7 cellular contexts compared by ENCODE assay signal in genomic region chr16:79260890-79261289, GRCh38.
DNase-seq lines count a peak whose midpoint lies in the region; ATAC-seq lines count a peak whose summit lies in the region.
"Not testable (repeated sequence)": the region's sequence is repeated elsewhere in the genome, so short reads cannot be mapped to it uniquely, and the experiment has no call there.

No MANE protein-coding gene starts in this region.

- CTCF ChIA-PET in activated CD4-positive, alpha-beta T cell treated with anti-CD3 and anti-CD28 coated beads for 36 hours (lab: Charles Lee), result interaction anchor here (0.6 kb wide), 1 partner anchor 53 kb away, joined by 3 read pairs; no protein-coding TSS in a partner anchor
- CTCF ChIA-PET in activated CD4-positive, alpha-beta memory T cell treated with anti-CD3 and anti-CD28 coated beads for 36 hours (lab: Charles Lee), result interaction anchor here (0.7 to 1.7 kb wide), 11 partner anchors 19 to 603 kb away, joined by 3 to 6 read pairs (median 3); no protein-coding TSS in a partner anchor

- H3K9me3 ChIP-seq in CD4-positive, CD25-positive, alpha-beta regulatory T cell (ENCODE audit: control insufficient read depth in 2 of 2, low read length in 2 of 2); mesenchymal stem cell (ENCODE audit: control insufficient read depth, low read length): not testable (repeated sequence)

- not testable (repeated sequence) for H2BK5ac ChIP-seq in mesenchymal stem cell (ENCODE audit: low read depth, low read length, poor library complexity, severe bottlenecking)

- H2BK120ac ChIP-seq in mesenchymal stem cell (ENCODE audit: low read depth, low read length), result not testable (repeated sequence)

- H3K9me3 Mint-ChIP-seq in CD4-positive, CD25-positive, alpha-beta regulatory T cell; activated CD4-positive, alpha-beta T cell treated with anti-CD3 and anti-CD28 coated beads for 36 hours (ENCODE audit: low read depth); activated CD4-positive, alpha-beta memory T cell treated with anti-CD3 and anti-CD28 coated beads for 36 hours; dendritic cell treated with granulocyte-macrophage colony-stimulating factor and Interleukin-4, amounts not matched to agents 40 ng/mL and 50 ng/mL, for 4 days; immature natural killer cell; stimulated activated effector memory CD8-positive, alpha-beta T cell treated with anti-CD3 and anti-CD28 coated beads, Interleukin-12 subunit alpha, Interleukin-12 subunit beta, amount 100 ng/mL, for 72 hours: not testable (repeated sequence)

- not testable (repeated sequence) for H3K14ac ChIP-seq in mesenchymal stem cell (ENCODE audit: low read length in 2 of 2)

- H3K27me3 ChIP-seq in CD4-positive, CD25-positive, alpha-beta regulatory T cell (ENCODE audit: control insufficient read depth, insufficient read depth, low read length); mesenchymal stem cell (ENCODE audit: control insufficient read depth in 1 of 2, insufficient read depth in 1 of 2, low read length in 2 of 2): not testable (repeated sequence)

- H4K91ac ChIP-seq in mesenchymal stem cell (ENCODE audit: low read length), result not testable (repeated sequence)

- H3K4me1 Mint-ChIP-seq in CD4-positive, CD25-positive, alpha-beta regulatory T cell, result peaks cover 0 to 12% (median 8%) of the 10 kb centered on the region in 4 donors
- H3K4me1 Mint-ChIP-seq in activated CD4-positive, alpha-beta T cell treated with anti-CD3 and anti-CD28 coated beads for 36 hours, result peaks cover 28% of the 10 kb centered on the region
- peaks cover 47% of the 10 kb centered on the region for H3K4me1 Mint-ChIP-seq in activated CD4-positive, alpha-beta memory T cell treated with anti-CD3 and anti-CD28 coated beads for 36 hours (ENCODE audit: low read depth)
- peaks cover 62% of the 10 kb centered on the region for H3K4me1 Mint-ChIP-seq in dendritic cell treated with granulocyte-macrophage colony-stimulating factor and Interleukin-4, amounts not matched to agents 40 ng/mL and 50 ng/mL, for 4 days (ENCODE audit: low read depth)
- peaks cover 17 to 26% of the 10 kb centered on the region in 2 donors for H3K4me1 Mint-ChIP-seq in immature natural killer cell
- H3K4me1 Mint-ChIP-seq in stimulated activated effector memory CD8-positive, alpha-beta T cell treated with anti-CD3 and anti-CD28 coated beads, Interleukin-12 subunit alpha, Interleukin-12 subunit beta, amount 100 ng/mL, for 72 hours, result peaks cover 65% of the 10 kb centered on the region

- ATAC-seq in CD4-positive, CD25-positive, alpha-beta regulatory T cell (ENCODE audit: low read depth in 2 of 2); activated CD4-positive, alpha-beta T cell treated with anti-CD3 and anti-CD28 coated beads for 36 hours; stimulated activated effector memory CD8-positive, alpha-beta T cell treated with anti-CD3 and anti-CD28 coated beads, Interleukin-12 subunit alpha, Interleukin-12 subunit beta, amount 100 ng/mL, for 72 hours: not testable (repeated sequence)

- not testable (repeated sequence) for H4K8ac ChIP-seq in mesenchymal stem cell (ENCODE audit: low read length)

- not testable (repeated sequence) for H3K27me3 Mint-ChIP-seq in CD4-positive, CD25-positive, alpha-beta regulatory T cell; activated CD4-positive, alpha-beta memory T cell treated with anti-CD3 and anti-CD28 coated beads for 36 hours; immature natural killer cell (ENCODE audit: low read depth in 3 of 3)
- H3K27me3 Mint-ChIP-seq in activated CD4-positive, alpha-beta T cell treated with anti-CD3 and anti-CD28 coated beads for 36 hours, result peaks cover 23% of the 10 kb centered on the region
- H3K27me3 Mint-ChIP-seq in dendritic cell treated with granulocyte-macrophage colony-stimulating factor and Interleukin-4, amounts not matched to agents 40 ng/mL and 50 ng/mL, for 4 days, result peaks cover 19% of the 10 kb centered on the region

- POLR2A ChIA-PET in activated CD4-positive, alpha-beta T cell treated with anti-CD3 and anti-CD28 coated beads for 36 hours (lab: Charles Lee); activated CD4-positive, alpha-beta memory T cell treated with anti-CD3 and anti-CD28 coated beads for 36 hours (lab: Charles Lee): not testable (repeated sequence)

- H3K9ac ChIP-seq in mesenchymal stem cell (ENCODE audit: low read length), result not testable (repeated sequence)

- intact Hi-C loops in activated CD4-positive, alpha-beta T cell treated with anti-CD3 and anti-CD28 coated beads for 36 hours (cut with DNase I, micrococcal nuclease), result loop anchor here (5.0 to 10.0 kb wide), 3 partner anchors 104 to 556 kb away; no protein-coding TSS in a partner anchor
- intact Hi-C loops in activated CD4-positive, alpha-beta memory T cell treated with anti-CD3 and anti-CD28 coated beads for 36 hours (cut with micrococcal nuclease), result not testable (repeated sequence)
- intact Hi-C loops in dendritic cell treated with granulocyte-macrophage colony-stimulating factor and Interleukin-4, amounts not matched to agents 40 ng/mL and 50 ng/mL, for 4 days (cut with micrococcal nuclease), result loop anchor here (5.0 to 10.0 kb wide), 2 partner anchors 66 to 154 kb away; no protein-coding TSS in a partner anchor

- H3K27ac ChIP-seq in CD4-positive, CD25-positive, alpha-beta regulatory T cell (ENCODE audit: insufficient read depth, low read length, poor library complexity, severe bottlenecking); mesenchymal stem cell (ENCODE audit: low read length, poor library complexity, severe bottlenecking): not testable (repeated sequence)

- not testable (repeated sequence) for H3K23ac ChIP-seq in mesenchymal stem cell (ENCODE audit: low read length in 2 of 2)

- not testable (repeated sequence) for H3K4ac ChIP-seq in mesenchymal stem cell (ENCODE audit: low read depth in 1 of 2, low read length in 2 of 2)

- H3K4me3 ChIP-seq in CD4-positive, CD25-positive, alpha-beta regulatory T cell (ENCODE audit: low read depth, low read length); mesenchymal stem cell (ENCODE audit: insufficient read depth in 1 of 2, low read depth in 1 of 2, low read length in 2 of 2): not testable (repeated sequence)

- H3K36me3 ChIP-seq in CD4-positive, CD25-positive, alpha-beta regulatory T cell (ENCODE audit: control insufficient read depth, insufficient read depth, low read length); mesenchymal stem cell (ENCODE audit: control insufficient read depth in 1 of 2, insufficient read depth in 2 of 2, low read depth in 1 of 2, low read length in 2 of 2): not testable (repeated sequence)

- not testable (repeated sequence) for H2BK12ac ChIP-seq in mesenchymal stem cell (ENCODE audit: low read length in 2 of 2)

- peak overlapping the region in 2 of 3 donors; percentile 7 to 17 for H3K27ac Mint-ChIP-seq in CD4-positive, CD25-positive, alpha-beta regulatory T cell
- H3K27ac Mint-ChIP-seq in activated CD4-positive, alpha-beta T cell treated with anti-CD3 and anti-CD28 coated beads for 36 hours, result peak overlapping the region; percentile 21
- H3K27ac Mint-ChIP-seq in activated CD4-positive, alpha-beta memory T cell treated with anti-CD3 and anti-CD28 coated beads for 36 hours, result peak overlapping the region; percentile 57
- peak overlapping the region; percentile 56 for H3K27ac Mint-ChIP-seq in dendritic cell treated with granulocyte-macrophage colony-stimulating factor and Interleukin-4, amounts not matched to agents 40 ng/mL and 50 ng/mL, for 4 days
- H3K27ac Mint-ChIP-seq in immature natural killer cell, result peak overlapping the region in 4 of 6 donors; percentile 33 to 75 (median 56)
- peak overlapping the region; percentile 58 for H3K27ac Mint-ChIP-seq in stimulated activated effector memory CD8-positive, alpha-beta T cell treated with anti-CD3 and anti-CD28 coated beads, Interleukin-12 subunit alpha, Interleukin-12 subunit beta, amount 100 ng/mL, for 72 hours

- not testable (repeated sequence) for DNase-seq in CD4-positive, CD25-positive, alpha-beta regulatory T cell; activated CD4-positive, alpha-beta T cell treated with anti-CD3 and anti-CD28 coated beads for 36 hours; activated CD4-positive, alpha-beta memory T cell treated with anti-CD3 and anti-CD28 coated beads for 36 hours; immature natural killer cell; mesenchymal stem cell; stimulated activated effector memory CD8-positive, alpha-beta T cell treated with anti-CD3 and anti-CD28 coated beads, Interleukin-12 subunit alpha, Interleukin-12 subunit beta, amount 100 ng/mL, for 72 hours (ENCODE audit: low spot score in 2 of 2)

- peak overlapping the region; percentile 40 for H2BK15ac ChIP-seq in mesenchymal stem cell (ENCODE audit: low read depth, poor library complexity, severe bottlenecking)

- H3K79me1 ChIP-seq in mesenchymal stem cell (replicated peaks; ENCODE audit: low read length, poor library complexity, severe bottlenecking), result not testable (repeated sequence)

- not testable (repeated sequence) for H3K36me3 Mint-ChIP-seq in CD4-positive, CD25-positive, alpha-beta regulatory T cell; activated CD4-positive, alpha-beta T cell treated with anti-CD3 and anti-CD28 coated beads for 36 hours (ENCODE audit: low read depth); activated CD4-positive, alpha-beta memory T cell treated with anti-CD3 and anti-CD28 coated beads for 36 hours; dendritic cell treated with granulocyte-macrophage colony-stimulating factor and Interleukin-4, amounts not matched to agents 40 ng/mL and 50 ng/mL, for 4 days (ENCODE audit: low read depth); immature natural killer cell; stimulated activated effector memory CD8-positive, alpha-beta T cell treated with anti-CD3 and anti-CD28 coated beads, Interleukin-12 subunit alpha, Interleukin-12 subunit beta, amount 100 ng/mL, for 72 hours

- H2AFZ ChIP-seq in mesenchymal stem cell (ENCODE audit: low read depth, low read length), result not testable (repeated sequence)

- H3K4me1 ChIP-seq in CD4-positive, CD25-positive, alpha-beta regulatory T cell (ENCODE audit: control insufficient read depth, insufficient read depth, low read length, poor library complexity, severe bottlenecking); mesenchymal stem cell (ENCODE audit: control insufficient read depth, insufficient read depth, low read depth, low read length): not testable (repeated sequence)

- H3K4me2 ChIP-seq in mesenchymal stem cell (ENCODE audit: low read length, poor library complexity, severe bottlenecking), result not testable (repeated sequence)

- H3K18ac ChIP-seq in mesenchymal stem cell (ENCODE audit: low read depth in 1 of 2, low read length in 2 of 2), result not testable (repeated sequence)

- H2AK5ac ChIP-seq in mesenchymal stem cell (ENCODE audit: low read length, severe bottlenecking), result not testable (repeated sequence)

- WGBS in mesenchymal stem cell, result 74% methylated on average over 3 of the region's 4 CpGs

- not testable (repeated sequence) for H3K4me3 Mint-ChIP-seq in CD4-positive, CD25-positive, alpha-beta regulatory T cell; activated CD4-positive, alpha-beta T cell treated with anti-CD3 and anti-CD28 coated beads for 36 hours; activated CD4-positive, alpha-beta memory T cell treated with anti-CD3 and anti-CD28 coated beads for 36 hours; dendritic cell treated with granulocyte-macrophage colony-stimulating factor and Interleukin-4, amounts not matched to agents 40 ng/mL and 50 ng/mL, for 4 days; immature natural killer cell; stimulated activated effector memory CD8-positive, alpha-beta T cell treated with anti-CD3 and anti-CD28 coated beads, Interleukin-12 subunit alpha, Interleukin-12 subunit beta, amount 100 ng/mL, for 72 hours
